19 cellular contexts compared by ENCODE assay signal in the genomic region with DNA sequence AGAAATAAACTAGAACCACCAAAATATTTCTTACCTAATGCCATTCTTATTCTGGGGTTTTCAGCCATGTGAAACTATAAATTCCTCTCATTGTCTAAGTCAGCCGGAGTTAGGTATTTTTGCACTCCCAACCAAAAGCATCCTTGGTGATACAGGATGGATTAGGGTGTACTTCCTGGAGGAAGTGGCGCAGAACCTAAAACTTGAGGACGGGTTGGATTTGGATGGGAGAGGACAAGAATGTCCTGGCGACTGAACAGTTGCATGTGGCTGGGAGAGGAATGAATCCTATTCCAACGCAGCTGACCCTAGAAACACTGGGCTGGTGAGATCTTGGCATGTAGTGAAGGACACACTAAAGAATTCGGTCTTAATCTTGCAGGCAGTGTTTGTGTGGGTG. TPM values are rescaled to one million over a fixed set of nuclear protein-coding genes. Genes with fewer than 3 reads are reported as not detected.
DNase-seq lines count a peak whose midpoint lies in the region; ATAC-seq, FAIRE-seq and TF ChIP-seq lines count a peak whose summit lies in the region.
"Had no signal": no experiment of that assay in that cellular context is flagged by ENCODE, and none has a peak within 500 bp of the region (broad histone marks: within the 10 kb centered on the region; RNA-seq: fewer than 3 reads in every experiment).

No MANE protein-coding gene starts in this region.

- no TSS peak for BruUV-seq in K562 (replicated peaks; lab: Mats Ljungman, UMichigan)

- WGBS in K562 (ENCODE audit: insufficient coverage, low coverage, missing lambda C conversion rate), result 38% methylated on average over 6 of the region's 6 CpGs
- 43 to 48% methylated on average over 6 of the region's 6 CpGs for WGBS in testis, 2 donors

- H3K9ac ChIP-seq in K562 (ENCODE audit: insufficient read depth in 1 of 2, low read depth in 2 of 2, low read length in 2 of 2), result no peak overlapping the region
- no peak overlapping the region for H3K9ac ChIP-seq in stomach smooth muscle (ENCODE audit: low read length in 2 of 2)

- peak overlapping the region; percentile 20; the same call in 1 of the 2 replicates for H2AFZ ChIP-seq in K562 (ENCODE audit: low read depth, low read length)

- H3K4me1 ChIP-seq in K562 (replicated peaks in 1 of 2; ENCODE audit: control insufficient read depth in 2 of 2, insufficient read depth in 2 of 2, low read length in 2 of 2) (peaks cover 11 to 16% of the 10 kb centered on the region in 2 experiments), muscle layer of duodenum (ENCODE audit: control insufficient read depth in 1 of 2, insufficient read depth in 2 of 2, low read length in 2 of 2) (peaks cover 18% of the 10 kb centered on the region in 2 donors), stomach smooth muscle (ENCODE audit: control insufficient read depth, insufficient read depth, low read length) (peaks cover 13% of the 10 kb centered on the region), testis (no peaks in the 10 kb centered on the region)

- H3K9me1 ChIP-seq in K562 (ENCODE audit: control insufficient read depth, insufficient read depth, low read length), result no peaks in the 10 kb centered on the region

- in situ Hi-C loops in K562 (cut with MboI), result loop anchor here (25.0 kb wide), 3 partner anchors 170 to 570 kb away; a partner anchor contains a TSS

- ATAC-seq in K562 (no peak), HG02938 (IDR thresholded peaks at IDR 0.05; ENCODE audit: unreplicated experiment) (no peak)
- ATAC-seq: activated CD4-positive, alpha-beta T cell treated with anti-CD3 and anti-CD28 coated beads for 36 hours; activated CD8-positive, alpha-beta memory T cell treated with anti-CD3 and anti-CD28 coated beads, Interleukin-2, amount 10 ng/mL, durations not matched to agents 7 days and 5 days; body of pancreas; stimulated activated naive CD8-positive, alpha-beta T cell treated with anti-CD3 and anti-CD28 coated beads, Interleukin-15, Interleukin-2, amounts not matched to agents 100 U/mL and 50 U/mL, for 24 hours had no signal

- TF ChIP-seq EP300 in K562 (IDR thresholded peaks at IDR 0.05; ENCODE audit: low read length), result no peak

- H3K36me3 ChIP-seq in K562 (ENCODE audit: control insufficient read depth, insufficient read depth, low read length) (no peaks in the 10 kb centered on the region), muscle layer of duodenum (ENCODE audit: control insufficient read depth in 1 of 2, insufficient read depth in 2 of 2, low read length in 2 of 2) (no peaks in the 10 kb centered on the region), stomach smooth muscle (ENCODE audit: control insufficient read depth in 2 of 2, insufficient read depth in 2 of 2, low read length in 2 of 2) (no peaks in the 10 kb centered on the region), testis (ENCODE audit: low read depth, missing control alignments) (no peaks in the 10 kb centered on the region)
- H3K36me3 ChIP-seq: pancreas had no signal

- H3K4me2 ChIP-seq in K562 (ENCODE audit: insufficient read depth, low read length), result no peak overlapping the region

- TF ChIP-seq CTCF in AG04450 (IDR thresholded peaks at IDR 0.05; ENCODE audit: low read depth, low read length) (no peak), K562 (IDR thresholded peaks at IDR 0.05 in 2 of 3, conservative IDR thresholded peaks at IDR 0.05 in 1 of 3; ENCODE audit: insufficient read depth in 2 of 3, low read depth in 1 of 3, low read length in 3 of 3) (no peak), testis (IDR thresholded peaks at IDR 0.05) (no peak)

- no peak for TF ChIP-seq RAD21 in K562 (CRISPR knock-in tag; conservative IDR thresholded peaks at IDR 0.05 in 1 of 2, IDR thresholded peaks at IDR 0.05 in 1 of 2)

- DNase-seq in AG04450 (ENCODE audit: low read depth, low spot score) (no peak), K562 (ENCODE audit: extremely low read depth in 1 of 4, low spot score in 3 of 4) (no peak), testis (no peak), GF-D8 (lab: John Stamatoyannopoulos, UW) (no peak)
- DNase-seq in stimulated activated CD4-positive, alpha-beta T cell treated with anti-CD3 and anti-CD28 coated beads, Interleukin-12 subunit alpha, Interleukin-12 subunit beta, amount 100 ng/mL, for 4 hours, result no peak
- DNase-seq: activated CD4-positive, alpha-beta T cell treated with anti-CD3 and anti-CD28 coated beads for 36 hours; activated CD8-positive, alpha-beta memory T cell treated with anti-CD3 and anti-CD28 coated beads, Interleukin-2, amount 10 ng/mL, durations not matched to agents 7 days and 5 days; body of pancreas; cortex of kidney; DMS 273 treated with DMSO at 0.1 percent for 48 hours; naive B cell; NCI-H526 treated with DMSO at 0.1 percent for 48 hours; pancreas; stimulated activated CD4-positive, alpha-beta T cell treated with anti-CD3 and anti-CD28 coated beads, Interleukin-2, amount 100 ng/mL, for 48 hours; stimulated activated naive CD8-positive, alpha-beta T cell treated with anti-CD3 and anti-CD28 coated beads, Interleukin-15, Interleukin-2, amounts not matched to agents 100 U/mL and 50 U/mL, for 24 hours had no signal

- peaks cover 2% of the 10 kb centered on the region; the same call in 1 of the 2 replicates for H3K9me3 ChIP-seq in AG04450 (ENCODE audit: control insufficient read depth, insufficient read depth, low read length)
- H3K9me3 ChIP-seq in K562 (replicated peaks; ENCODE audit: control insufficient read depth, insufficient read depth, low read depth, low read length), result no peaks in the 10 kb centered on the region
- H3K9me3 ChIP-seq in muscle layer of duodenum (ENCODE audit: control insufficient read depth in 1 of 2, low read length in 2 of 2), result no peaks in the 10 kb centered on the region
- no peaks in the 10 kb centered on the region for H3K9me3 ChIP-seq in stomach smooth muscle (ENCODE audit: control insufficient read depth in 2 of 2, low read length in 2 of 2)
- no peaks in the 10 kb centered on the region for H3K9me3 ChIP-seq in testis
- H3K9me3 ChIP-seq: body of pancreas, pancreas had no signal

- CTCF ChIA-PET in AG04450 (lab: Charles Lee) (no interaction called here), K562 (lab: Yijun Ruan, JAX; ENCODE audit: low intra/inter-chr PET ratio) (no interaction called here)

- H3K79me2 ChIP-seq in K562 (ENCODE audit: control insufficient read depth, insufficient read depth, low read length), result no peaks in the 10 kb centered on the region

- no peak for FAIRE-seq in K562 (lab: Jason Lieb, UNC)
- FAIRE-seq: G401.6, pancreas had no signal

- no peaks in the 10 kb centered on the region for H4K20me1 ChIP-seq in K562 (replicated peaks; ENCODE audit: control insufficient read depth, insufficient read depth, low read length)

- TF ChIP-seq POLR2A in K562 (conservative IDR thresholded peaks at IDR 0.05), result no peak
- no peak for TF ChIP-seq POLR2A in testis (IDR thresholded peaks at IDR 0.05)

- POLR2A ChIA-PET in AG04450 (lab: Yijun Ruan, JAX), result interaction anchor here (1.2 to 1.4 kb wide), 2 partner anchors 33 to 62 kb away, joined by 3 to 5 read pairs; partner anchors contain the start of gene ROCK2
- POLR2A ChIA-PET in K562 (lab: Yijun Ruan, JAX), result interaction anchor here (0.7 kb wide), 1 partner anchor 16 kb away, joined by 3 read pairs; no protein-coding TSS in a partner anchor

- H3K27ac ChIP-seq in AG04450 (ENCODE audit: low read depth, low read length) (peak overlapping the region; percentile 84), K562 (ENCODE audit: extremely low read depth, low read depth, low read length) (no peak overlapping the region), muscle layer of duodenum (ENCODE audit: low read length) (peak overlapping the region; percentile 52), stomach smooth muscle (ENCODE audit: low read length) (peak overlapping the region; percentile 55), testis (no peak overlapping the region)
- H3K27ac ChIP-seq: body of pancreas, pancreas had no signal

- intact Hi-C loops in K562 (cut with micrococcal nuclease), result no loop called here
- intact Hi-C loops in testis (cut with DNase I; ENCODE audit: low total_unique reads), result no loop called here

- H3K4me3 ChIP-seq in AG04450 (ENCODE audit: low read depth, low read length) (no peak overlapping the region), K562 (no peak overlapping the region), muscle layer of duodenum (ENCODE audit: low read depth in 1 of 2, low read length in 2 of 2) (no peak overlapping the region), stomach smooth muscle (ENCODE audit: low read length in 2 of 2) (no peak overlapping the region), testis (no peak overlapping the region)
- H3K4me3 ChIP-seq: body of pancreas, pancreas had no signal

- no peaks in the 10 kb centered on the region for H3K27me3 ChIP-seq in AG04450 (ENCODE audit: control insufficient read depth, insufficient read depth, low read length)
- no peaks in the 10 kb centered on the region for H3K27me3 ChIP-seq in K562 (ENCODE audit: control insufficient read depth in 2 of 2, insufficient read depth in 2 of 2, low read length in 2 of 2)
- H3K27me3 ChIP-seq in muscle layer of duodenum (ENCODE audit: low read depth, low read length), result no peaks in the 10 kb centered on the region
- H3K27me3 ChIP-seq in stomach smooth muscle (ENCODE audit: control insufficient read depth in 1 of 2, insufficient read depth in 2 of 2, low read length in 2 of 2), result no peaks in the 10 kb centered on the region
- no peaks in the 10 kb centered on the region for H3K27me3 ChIP-seq in testis
- H3K27me3 ChIP-seq: body of pancreas, pancreas had no signal

TF ChIP-seq in K562, 482 proteins besides CTCF, POLR2A, EP300 and RAD21 (continues in another document):
- TF ChIP-seq ELF4 (CRISPR knock-in tag; IDR thresholded peaks at IDR 0.05), result no peak

RNA-seq across cellular contexts. Expression of gene E2F6, which starts 58.5 kb away (rescaled TPM):
- 12.0 and 17.9 TPM in 2 replicates for polyA plus RNA-seq in AG04450 (2011; rRNA removed)
- 7.3 and 9.2 TPM in 2 replicates for polyA minus RNA-seq in AG04450 (2011; rRNA and poly(A)+ RNA removed)
- total RNA-seq in K562 (2011; cell fraction: chromatin; rRNA removed; ENCODE audit: low replicate concordance), result 14.1 and 38.5 TPM in 2 replicates
- total RNA-seq in K562 (2011; cell fraction: nucleolus; rRNA removed), result 8.8 and 10.9 TPM in 2 replicates
- 19.7 and 23.1 TPM in 2 replicates for total RNA-seq in K562 (2011; cell fraction: nucleoplasm; rRNA removed)
- 25.1 and 31.8 TPM in 2 replicates for total RNA-seq in K562 (2014; rRNA removed)
- 31.0 and 33.7 TPM in 2 replicates for total RNA-seq in K562 (2014; rRNA removed; fragmentation: Illumina TruSeq; extraction: Trizol)
- 25.0 and 26.1 TPM in 2 replicates for total RNA-seq in K562 (2015; rRNA removed; fragmentation: Illumina TruSeq; extraction: Trizol)
- total RNA-seq in K562 (2021), result 21.9 and 24.2 TPM in 2 replicates
- polyA plus RNA-seq in K562 (2011; rRNA removed), result 21.9 and 33.9 TPM in 2 replicates
- polyA plus RNA-seq in K562 (2011; cell fraction: cytosol; rRNA removed), result 8.2 and 11.9 TPM in 2 replicates
- 13.0 and 14.7 TPM in 2 replicates for polyA plus RNA-seq in K562 (2011; cell fraction: nucleus; rRNA removed)
- polyA plus RNA-seq in K562 (2012), result 21.9 and 23.3 TPM in 2 replicates
- polyA plus RNA-seq in K562 (2014; fragmentation: Illumina TruSeq; extraction: Trizol), result 24.6 and 24.8 TPM in 2 replicates
- 10 to 100 TPM; 13.6 to 14.0 TPM for polyA plus RNA-seq in K562 (2014; fragmentation: Nextera tagmentation; extraction: Ambion mirVana)
- 25.0 and 27.8 TPM in 2 replicates for polyA plus RNA-seq in K562 (2014; rRNA removed)
- polyA minus RNA-seq in K562 (2011; rRNA and poly(A)+ RNA removed), result 23.7 and 25.7 TPM in 2 replicates
- 10.8 and 11.8 TPM in 2 replicates for polyA minus RNA-seq in K562 (2011; cell fraction: cytosol; rRNA and poly(A)+ RNA removed)
- polyA minus RNA-seq in K562 (2011; cell fraction: nucleus; rRNA and poly(A)+ RNA removed), result 8.1 and 11.8 TPM in 2 replicates
- total RNA-seq in testis, result 10 to 100 TPM; 15.7 to 24.3 TPM
- polyA plus RNA-seq in testis (ENCODE audit: insufficient read depth, low read depth, low replicate concordance), result 20.2 TPM

Comparison
In these comparisons a context has a peak if more than half of its experiments do, and no peak if none do; other contexts are left out.
1. H3K27ac ChIP-seq: peak in AG04450 (single experiment), muscle layer of duodenum (single experiment) and stomach smooth muscle (single experiment); none in K562 (single experiment) and testis (0 of 2).